ENCODE assay signal across 29 cellular contexts in the genomic region with DNA sequence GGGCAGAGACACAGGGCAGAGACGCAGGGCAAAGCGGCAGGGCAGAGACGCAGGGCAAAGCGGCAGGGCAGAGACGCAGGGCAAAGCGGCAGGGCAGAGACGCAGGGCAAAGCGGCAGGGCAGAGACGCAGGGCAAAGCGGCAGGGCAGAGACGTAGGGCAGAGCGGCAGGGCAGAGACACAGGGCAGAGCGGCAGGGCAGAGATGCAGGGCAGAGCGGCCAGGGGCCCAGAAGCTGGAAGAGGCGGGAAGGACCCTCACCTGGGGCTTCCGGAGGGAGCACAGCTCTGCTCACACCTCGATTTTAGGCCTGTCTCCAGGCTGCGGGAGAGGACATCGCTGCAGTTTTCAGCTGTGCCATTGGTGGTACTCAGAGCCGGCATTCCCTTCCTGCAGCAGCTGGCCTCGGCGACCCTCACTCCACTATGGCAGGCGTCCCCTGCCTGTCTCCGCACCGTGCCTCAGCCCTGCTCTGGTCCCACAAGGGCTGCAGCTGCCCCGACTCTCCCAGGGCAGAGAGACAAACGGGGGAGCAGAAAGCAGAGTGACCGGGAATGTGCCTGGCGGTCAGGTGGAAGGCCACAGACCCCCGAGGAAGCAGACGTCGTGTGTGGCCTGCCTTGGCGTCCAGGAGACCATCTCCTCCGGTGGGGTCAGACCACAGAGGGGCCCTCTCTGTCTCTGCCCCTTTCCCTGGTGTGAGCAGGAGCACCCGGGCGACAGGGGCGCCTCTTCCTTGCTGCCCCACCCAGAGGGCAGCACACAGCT. TPM values are rescaled to one million over a fixed set of nuclear protein-coding genes. Genes with fewer than 3 reads are reported as not detected.
"Had no signal": no experiment of that assay in that cellular context is flagged by ENCODE, and none has a peak within 500 bp of the region (broad histone marks: within the 10 kb centered on the region; RNA-seq: fewer than 3 reads in every experiment).

No MANE protein-coding gene starts in this region.

- H3K4me2 ChIP-seq: smooth muscle cell had no signal

- H3K9me3 ChIP-seq: left lung, lower lobe of right lung, pancreas, prostate gland, sigmoid colon, tibial nerve, uterus had no signal

- DNase-seq: hippocampal formation; kidney glomerular epithelial cell; left colon; left lung; lower lobe of right lung; mammary epithelial cell; mesenchymal stem cell; naive B cell; natural killer cell; nucleus accumbens; pancreas; posterior cingulate gyrus; retina; sigmoid colon; stimulated activated CD4-positive, alpha-beta T cell treated with anti-CD3 and anti-CD28 coated beads, Interleukin-1b, Interleukin-23, amount 100 ng/mL, for 48 hours; stimulated activated CD4-positive, alpha-beta T cell treated with anti-CD3 and anti-CD28 coated beads, Interleukin-2, amount 100 ng/mL, for 48 hours; stimulated activated CD4-positive, alpha-beta T cell treated with anti-CD3 and anti-CD28 coated beads, Interleukin-4, amount 100 ng/mL, for 4 hours; stimulated activated CD8-positive, alpha-beta memory T cell treated with anti-CD3 and anti-CD28 coated beads, Interleukin-4, amount 100 ng/mL, for 48 hours; stimulated activated naive CD4-positive, alpha-beta T cell treated with Interleukin-2 at 50 U/mL for 16 hours; stimulated activated naive CD8-positive, alpha-beta T cell treated with anti-CD3 and anti-CD28 coated beads, Interleukin-15, amount 100 ng/mL, for 72 hours; substantia nigra; uterus had no signal

- ATAC-seq: left colon; left lung; lower lobe of right lung; natural killer cell; pancreas; right cardiac atrium; stimulated activated memory B cell treated with anti-CD40 and anti-IgM and Interleukin-4, amounts not matched to agents 10 μg/mL and 1 μg/mL and 100 μg/mL, for 72 hours; stimulated activated naive CD8-positive, alpha-beta T cell treated with anti-CD3 and anti-CD28 coated beads, Interleukin-15, amount 100 ng/mL, for 72 hours had no signal

- H3K4me3 ChIP-seq: left lung, lower lobe of right lung, pancreas, prostate gland, sigmoid colon, smooth muscle cell, tibial nerve, uterus had no signal

- H3K36me3 ChIP-seq: left lung, lower lobe of right lung, pancreas, prostate gland, sigmoid colon, tibial nerve, uterus had no signal

- H3K4me1 ChIP-seq: left lung, lower lobe of right lung, pancreas, prostate gland, sigmoid colon, uterus had no signal

- FAIRE-seq: keratinocyte, pancreas had no signal

- H3K27me3 ChIP-seq: pancreas, uterus had no signal

- H3K27ac ChIP-seq: left lung, lower lobe of right lung, pancreas, prostate gland, sigmoid colon, tibial nerve, uterus had no signal

RNA-seq across cellular contexts. Expression of a gene that starts 29.9 kb away (rescaled TPM):
- total RNA-seq: natural killer cell, osteoblast had no signal
- polyA plus RNA-seq: mammary epithelial cell had no signal
